In the genomic region with DNA sequence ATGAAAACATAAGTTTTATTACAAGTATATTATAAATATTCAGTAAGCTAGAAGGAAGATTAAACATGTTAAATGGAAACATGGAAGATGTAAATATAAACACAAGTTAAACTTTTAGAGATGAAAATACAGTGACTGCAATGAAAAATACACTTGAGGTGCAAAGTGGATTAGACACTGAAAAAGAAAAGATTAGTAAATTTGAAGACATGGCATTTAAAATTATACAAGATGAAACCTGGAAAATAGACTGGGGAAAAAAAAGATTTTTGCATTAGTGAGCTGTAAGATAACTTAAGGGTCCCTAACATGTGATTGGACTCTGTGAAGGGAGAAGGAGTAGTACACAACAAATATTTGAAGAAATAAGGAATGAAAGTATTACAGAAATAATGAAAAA, we compare ENCODE assay signal across 2 cellular contexts.
TF ChIP-seq lines count a peak whose summit lies in the region.

No MANE protein-coding gene starts in this region.

TF ChIP-seq in K562, 482 proteins besides CTCF, POLR2A, EP300 and RAD21:
- TF ChIP-seq ZNF668 (CRISPR knock-in tag; IDR thresholded peaks at IDR 0.05) (no peak), ZFP30 (CRISPR knock-in tag; IDR thresholded peaks at IDR 0.05; ENCODE audit: borderline replicate concordance) (peak; percentile 58; the same call in 1 of the 2 replicates), CBX3 (IDR thresholded peaks at IDR 0.05; ENCODE audit: borderline replicate concordance in 1 of 2, low read length in 2 of 2) (0 out of 3 replicates have a peak, but pooled peaks of 1 of the 2 experiments have one; percentile 45), RBM25 (IDR thresholded peaks at IDR 0.05; ENCODE audit: low read depth, low read length, severe bottlenecking) (peak; percentile 35)

TF ChIP-seq in GM12891, 5 proteins besides CTCF, POLR2A, EP300 and RAD21 (continued from another document):
- TF ChIP-seq TAF1 (IDR thresholded peaks at IDR 0.05; ENCODE audit: low read depth, low read length): no peak
- TF ChIP-seq POU2F2 (IDR thresholded peaks at IDR 0.05; ENCODE audit: low read depth, low read length): no peak
- TF ChIP-seq POLR2AphosphoS5 (IDR thresholded peaks at IDR 0.05; ENCODE audit: low read depth, low read length): no peak
- TF ChIP-seq PAX5 (IDR thresholded peaks at IDR 0.05; ENCODE audit: insufficient read depth, low read length, severe bottlenecking): no peak
TF ChIP-seq in GM12891: peak in this region for 0.
